ENCODE assay signal across 9 cellular contexts in genomic region chr5:126961702-126962101, GRCh38.
DNase-seq lines count a peak whose midpoint lies in the region; ATAC-seq and TF ChIP-seq lines count a peak whose summit lies in the region.
"Had no signal": no experiment of that assay in that cellular context is flagged by ENCODE, and none has a peak within 500 bp of the region (broad histone marks: within the 10 kb centered on the region; RNA-seq: fewer than 3 reads in every experiment).

No MANE protein-coding gene starts in this region.

- no peaks in the 10 kb centered on the region for H3K9me3 Mint-ChIP-seq in activated T-cell treated with anti-CD3 and anti-CD28 coated beads, Interleukin-2, amount 50 U/mL, for 4 hours

- H3K36me3 Mint-ChIP-seq in activated T-cell treated with anti-CD3 and anti-CD28 coated beads, Interleukin-2, amount 50 U/mL, for 4 hours (ENCODE audit: insufficient read depth), result no peaks in the 10 kb centered on the region

- DNase-seq in activated CD4-positive, CD25-positive, alpha-beta regulatory T cell treated with anti-CD3 and anti-CD28 coated beads, Interleukin-2, amount 50 U/mL, for 72 hours, result no peak
- DNase-seq in NOMO-1 treated with dmso at 0.1 percent for 144 hours (lab: John Stamatoyannopoulos, UW; ENCODE audit: unreplicated experiment) (peak; percentile 31), skeletal muscle cell (ENCODE audit: low read depth) (peak; percentile 18), GM20000 (ENCODE audit: low spot score) (no peak)
- DNase-seq in activated CD4-positive, alpha-beta T cell treated with anti-CD3 and anti-CD28 coated beads for 4 hours, result no peak
- DNase-seq in activated T-cell treated with anti-CD3 and anti-CD28 coated beads, Interleukin-2, amount 50 U/mL, for 4 hours, result no peak

- H3K4me3 ChIP-seq in skeletal muscle cell (ENCODE audit: low read depth, low read length), result no peak overlapping the region
- H3K4me3 ChIP-seq: cardiac muscle cell had no signal

- H3K4me1 Mint-ChIP-seq in activated T-cell treated with anti-CD3 and anti-CD28 coated beads, Interleukin-2, amount 50 U/mL, for 4 hours (ENCODE audit: low read depth), result peaks cover 2% of the 10 kb centered on the region

- TF ChIP-seq CTCF in GM20000 (IDR thresholded peaks at IDR 0.05; ENCODE audit: extremely low read depth, missing control alignments), result no peak

- ATAC-seq in activated CD4-positive, CD25-positive, alpha-beta regulatory T cell treated with anti-CD3 and anti-CD28 coated beads, Interleukin-2, amount 50 U/mL, for 24 hours, result peak; percentile 72 to 86
- ATAC-seq in HG03159 (IDR thresholded peaks at IDR 0.05; ENCODE audit: unreplicated experiment), result peak; percentile 79
- no peak for ATAC-seq in activated T-cell treated with anti-CD3 and anti-CD28 coated beads, Interleukin-2, amount 50 U/mL, for 4 hours

- no peak overlapping the region for H3K4me3 Mint-ChIP-seq in activated T-cell treated with anti-CD3 and anti-CD28 coated beads, Interleukin-2, amount 50 U/mL, for 4 hours

- no peaks in the 10 kb centered on the region for H3K27me3 Mint-ChIP-seq in activated T-cell treated with anti-CD3 and anti-CD28 coated beads, Interleukin-2, amount 50 U/mL, for 4 hours (ENCODE audit: low read depth)

Comparison
In these comparisons a context has a peak if more than half of its experiments do, and no peak if none do; other contexts are left out.
1. ATAC-seq: peak in activated CD4-positive, CD25-positive, alpha-beta regulatory T cell treated with anti-CD3 and anti-CD28 coated beads, Interleukin-2, amount 50 U/mL, for 24 hours (2 of 2) and HG03159 (single experiment); none in activated T-cell treated with anti-CD3 and anti-CD28 coated beads, Interleukin-2, amount 50 U/mL, for 4 hours (0 of 2).
2. DNase-seq: peak in NOMO-1 treated with dmso at 0.1 percent for 144 hours (single experiment) and skeletal muscle cell (single experiment); none in activated CD4-positive, CD25-positive, alpha-beta regulatory T cell treated with anti-CD3 and anti-CD28 coated beads, Interleukin-2, amount 50 U/mL, for 72 hours (single experiment), GM20000 (single experiment), activated CD4-positive, alpha-beta T cell treated with anti-CD3 and anti-CD28 coated beads for 4 hours (0 of 2) and activated T-cell treated with anti-CD3 and anti-CD28 coated beads, Interleukin-2, amount 50 U/mL, for 4 hours (single experiment).